Comparison of ENCODE assay signal across 31 cellular contexts in genomic region chr17:47962901-47963300, GRCh38. TPM values are rescaled to one million over a fixed set of nuclear protein-coding genes. Genes with fewer than 3 reads are reported as not detected.
DNase-seq lines count a peak whose midpoint lies in the region; ATAC-seq, FAIRE-seq and TF ChIP-seq lines count a peak whose summit lies in the region.
"Had no signal": no experiment of that assay in that cellular context is flagged by ENCODE, and none has a peak within 500 bp of the region (broad histone marks: within the 10 kb centered on the region; RNA-seq: fewer than 3 reads in every experiment).

No MANE protein-coding gene starts in this region.

- H3K4me2 ChIP-seq in A549 (no peak overlapping the region), K562 (ENCODE audit: insufficient read depth, low read length) (no peak overlapping the region), osteoblast (ENCODE audit: insufficient read depth, low read length) (no peak overlapping the region)
- H3K4me2 ChIP-seq: BLaER1 had no signal

- no peak overlapping the region for H3K9ac ChIP-seq in K562 (ENCODE audit: insufficient read depth in 1 of 2, low read depth in 2 of 2, low read length in 2 of 2)
- H3K9ac ChIP-seq: BLaER1 had no signal

- TF ChIP-seq RAD21 in A549 (conservative IDR thresholded peaks at IDR 0.05 in 1 of 2, IDR thresholded peaks at IDR 0.05 in 1 of 2) = no peak
- TF ChIP-seq RAD21 in K562 (CRISPR knock-in tag; conservative IDR thresholded peaks at IDR 0.05 in 1 of 2, IDR thresholded peaks at IDR 0.05 in 1 of 2) = no peak

- BruUV-seq in K562 (replicated peaks; lab: Mats Ljungman, UMichigan) = no TSS peak

- no peak for DNase-seq in A549 (ENCODE audit: low read depth in 1 of 2, low spot score in 1 of 2)
- DNase-seq in K562 (ENCODE audit: extremely low read depth in 1 of 4, low spot score in 3 of 4) = no peak
- DNase-seq in osteoblast (ENCODE audit: insufficient read length, low spot score, missing footprints) = peak; percentile 43
- DNase-seq in activated naive CD4-positive, alpha-beta T cell treated with anti-CD3 and anti-CD28 coated beads for 36 hours = no peak
- DNase-seq: ACHN; BE2C; C1 segment of cervical spinal cord; CD4-positive, alpha-beta memory T cell; CD4-positive, CD25-positive, alpha-beta regulatory T cell; CD8-positive, alpha-beta memory T cell; COR-L47; DMS 273 treated with DMSO at 0.1 percent for 48 hours; DMS153; DMS53; DMS79; DND-41; EL; GDM1 had no signal

- POLR2A ChIA-PET in A549 (lab: Yijun Ruan, JAX) (no interaction called here), K562 (lab: Yijun Ruan, JAX) (no interaction called here)

- no peaks in the 10 kb centered on the region for H3K9me1 ChIP-seq in K562 (ENCODE audit: control insufficient read depth, insufficient read depth, low read length)

- no peak overlapping the region for H3K4me3 Mint-ChIP-seq in activated naive CD4-positive, alpha-beta T cell treated with anti-CD3 and anti-CD28 coated beads for 36 hours
- H3K4me3 Mint-ChIP-seq: CD14-positive monocyte; CD4-positive, alpha-beta memory T cell; CD4-positive, CD25-positive, alpha-beta regulatory T cell had no signal

- ATAC-seq in A549 (no peak), K562 (no peak), HG03354 (IDR thresholded peaks at IDR 0.05; ENCODE audit: poor library complexity, severe bottlenecking, unreplicated experiment) (no peak), GM21515 (IDR thresholded peaks at IDR 0.05; ENCODE audit: unreplicated experiment) (no peak)
- ATAC-seq: GM12878 had no signal

- no peaks in the 10 kb centered on the region for H4K20me1 ChIP-seq in K562 (replicated peaks; ENCODE audit: control insufficient read depth, insufficient read depth, low read length)
- H4K20me1 ChIP-seq in osteoblast (ENCODE audit: insufficient read depth, low read length) = no peaks in the 10 kb centered on the region
- H4K20me1 ChIP-seq: BLaER1 had no signal

- H3K9me3 Mint-ChIP-seq in activated naive CD4-positive, alpha-beta T cell treated with anti-CD3 and anti-CD28 coated beads for 36 hours = no peaks in the 10 kb centered on the region
- H3K9me3 Mint-ChIP-seq: CD14-positive monocyte; CD8-positive, alpha-beta memory T cell had no signal

- intact Hi-C loops in K562 (cut with micrococcal nuclease) = no loop called here
- intact Hi-C loops in activated naive CD4-positive, alpha-beta T cell treated with anti-CD3 and anti-CD28 coated beads for 36 hours (cut with micrococcal nuclease) = no loop called here

- no peaks in the 10 kb centered on the region for H3K36me3 Mint-ChIP-seq in activated naive CD4-positive, alpha-beta T cell treated with anti-CD3 and anti-CD28 coated beads for 36 hours (ENCODE audit: low read depth)
- H3K36me3 Mint-ChIP-seq: CD14-positive monocyte; CD4-positive, alpha-beta memory T cell had no signal

- CTCF ChIA-PET in A549 (lab: Yijun Ruan, JAX) (interaction anchor here (23.8 to 38.7 kb wide), 3 partner anchors 9 to 53 kb away, joined by 513 to 1426 read pairs (median 1426); partner anchors contain the start of genes CDK5RAP3, PNPO and PRR15L), K562 (lab: Yijun Ruan, JAX; ENCODE audit: low intra/inter-chr PET ratio) (no interaction called here)
- CTCF ChIA-PET in activated naive CD4-positive, alpha-beta T cell treated with anti-CD3 and anti-CD28 coated beads for 36 hours (lab: Charles Lee) = interaction anchor here (0.6 kb wide), 1 partner anchor 346 kb away, joined by 3 read pairs; no protein-coding TSS in a partner anchor

- TF ChIP-seq POLR2A in A549 (IDR thresholded peaks at IDR 0.05; ENCODE audit: low read length) (no peak), K562 (conservative IDR thresholded peaks at IDR 0.05) (no peak)

- FAIRE-seq in A549 (lab: Jason Lieb, UNC) (no peak), K562 (lab: Jason Lieb, UNC) (no peak)
- FAIRE-seq: GM12878, GM12892, GM18507 had no signal

- no peak overlapping the region for H3K4me3 ChIP-seq in A549
- no peak overlapping the region for H3K4me3 ChIP-seq in K562
- H3K4me3 ChIP-seq in osteoblast (ENCODE audit: insufficient read depth, low read length) = no peak overlapping the region
- H3K4me3 ChIP-seq: BLaER1, GM12878 had no signal

- H2AFZ ChIP-seq in K562 (ENCODE audit: low read depth, low read length) (no peak overlapping the region), osteoblast (ENCODE audit: low read length) (no peak overlapping the region)

- no peak for TF ChIP-seq EP300 in A549 (IDR thresholded peaks at IDR 0.05)
- TF ChIP-seq EP300 in K562 (IDR thresholded peaks at IDR 0.05; ENCODE audit: low read length) = no peak

- no peaks in the 10 kb centered on the region for H3K9me3 ChIP-seq in A549
- no peaks in the 10 kb centered on the region for H3K9me3 ChIP-seq in K562 (replicated peaks; ENCODE audit: control insufficient read depth, insufficient read depth, low read depth, low read length)
- no peaks in the 10 kb centered on the region for H3K9me3 ChIP-seq in osteoblast (ENCODE audit: low read depth, low read length)
- H3K9me3 ChIP-seq: BE2C, BLaER1 had no signal

- no peaks in the 10 kb centered on the region for H3K4me1 Mint-ChIP-seq in activated naive CD4-positive, alpha-beta T cell treated with anti-CD3 and anti-CD28 coated beads for 36 hours (ENCODE audit: low read depth)
- H3K4me1 Mint-ChIP-seq: CD14-positive monocyte; CD4-positive, alpha-beta memory T cell; CD4-positive, CD25-positive, alpha-beta regulatory T cell; CD8-positive, alpha-beta memory T cell had no signal

- no peaks in the 10 kb centered on the region for H3K27me3 Mint-ChIP-seq in activated naive CD4-positive, alpha-beta T cell treated with anti-CD3 and anti-CD28 coated beads for 36 hours (ENCODE audit: low read depth)
- H3K27me3 Mint-ChIP-seq: CD4-positive, alpha-beta memory T cell; CD4-positive, CD25-positive, alpha-beta regulatory T cell had no signal

- in situ Hi-C loops in K562 (cut with MboI) = no loop called here

- H3K4me1 ChIP-seq in A549 (peaks cover 29% of the 10 kb centered on the region), K562 (replicated peaks in 1 of 2; ENCODE audit: control insufficient read depth in 2 of 2, insufficient read depth in 2 of 2, low read length in 2 of 2) (peaks cover 2 to 9% of the 10 kb centered on the region in 2 experiments; a peak in 4 of 5 replicates), osteoblast (ENCODE audit: insufficient read depth, low read length) (peaks cover 9% of the 10 kb centered on the region)
- H3K4me1 ChIP-seq: BE2C had no signal

- H3K27ac ChIP-seq in A549 (no peak overlapping the region), K562 (ENCODE audit: extremely low read depth, low read depth, low read length) (no peak overlapping the region), osteoblast (ENCODE audit: low read depth, low read length) (no peak overlapping the region)
- H3K27ac ChIP-seq: 22Rv1, BLaER1 had no signal

- WGBS in A549 (ENCODE audit: missing lambda C conversion rate) = 92% methylated on average over 3 of the region's 3 CpGs
- 29% methylated on average over 3 of the region's 3 CpGs for WGBS in K562 (ENCODE audit: insufficient coverage, low coverage, missing lambda C conversion rate)

- TF ChIP-seq CTCF in A549 (IDR thresholded peaks at IDR 0.05) (no peak), K562 (IDR thresholded peaks at IDR 0.05 in 2 of 3, conservative IDR thresholded peaks at IDR 0.05 in 1 of 3; ENCODE audit: insufficient read depth in 2 of 3, low read depth in 1 of 3, low read length in 3 of 3) (no peak), osteoblast (IDR thresholded peaks at IDR 0.05; ENCODE audit: extremely low read depth, low read depth, low read length) (no peak)

- H3K27me3 ChIP-seq in K562 (ENCODE audit: control insufficient read depth in 2 of 2, insufficient read depth in 2 of 2, low read length in 2 of 2) = no peaks in the 10 kb centered on the region; a peak in 1 of 5 replicates
- H3K27me3 ChIP-seq in osteoblast (ENCODE audit: insufficient read depth, low read length) = peaks cover 3% of the 10 kb centered on the region
- H3K27me3 ChIP-seq: BE2C, BLaER1 had no signal

- H3K27ac Mint-ChIP-seq in activated naive CD4-positive, alpha-beta T cell treated with anti-CD3 and anti-CD28 coated beads for 36 hours = no peak overlapping the region
- H3K27ac Mint-ChIP-seq: CD4-positive, alpha-beta memory T cell; CD4-positive, CD25-positive, alpha-beta regulatory T cell; CD8-positive, alpha-beta memory T cell had no signal

- H3K36me3 ChIP-seq in K562 (ENCODE audit: control insufficient read depth, insufficient read depth, low read length) (no peaks in the 10 kb centered on the region), osteoblast (ENCODE audit: insufficient read depth, low read length) (no peaks in the 10 kb centered on the region)
- H3K36me3 ChIP-seq: BE2C, BLaER1 had no signal

- no peaks in the 10 kb centered on the region for H3K79me2 ChIP-seq in K562 (ENCODE audit: control insufficient read depth, insufficient read depth, low read length)
- H3K79me2 ChIP-seq in osteoblast (ENCODE audit: insufficient read depth, low read length) = no peaks in the 10 kb centered on the region

RNA-seq across cellular contexts. Expression of gene PRR15L, which starts 5.2 kb away (rescaled TPM):
- polyA plus RNA-seq in A549 (2011; rRNA removed) = 2.2 and 3.7 TPM in 2 replicates
- polyA plus RNA-seq in A549 (2012; cell fraction: cytosol; rRNA removed) = 0.25 and 0.36 TPM in 2 replicates
- 0.26 and 0.31 TPM in 2 replicates for polyA plus RNA-seq in A549 (2012; cell fraction: nucleus; rRNA removed)
- polyA plus RNA-seq in A549 (2017; fragmentation: RNase III; extraction: RNeasy Plus Mini Kit Qiagen cat#74134 plus additional on column Dnase treatment) = 0.88 to 1.6 TPM (median 1.1 TPM) in 3 replicates
- 2.3 and 3.1 TPM in 2 replicates for polyA minus RNA-seq in A549 (2011; rRNA and poly(A)+ RNA removed)
- not detected in 2 replicates for total RNA-seq in K562 (2011; cell fraction: chromatin; rRNA removed; ENCODE audit: low replicate concordance)
- not detected in 2 replicates for total RNA-seq in K562 (2011; cell fraction: nucleolus; rRNA removed)
- not detected in 2 replicates for total RNA-seq in K562 (2011; cell fraction: nucleoplasm; rRNA removed)
- total RNA-seq in K562 (2014; rRNA removed) = not detected in 2 replicates
- total RNA-seq in K562 (2014; rRNA removed; fragmentation: Illumina TruSeq; extraction: Trizol) = not detected in 2 replicates
- total RNA-seq in K562 (2015; rRNA removed; fragmentation: Illumina TruSeq; extraction: Trizol) = not detected in 2 replicates
- 0.16 TPM in 1 of 2 replicates, not detected in the other for total RNA-seq in K562 (2021)
- polyA plus RNA-seq in K562 (2011; rRNA removed) = not detected in 2 replicates
- polyA plus RNA-seq in K562 (2011; cell fraction: cytosol; rRNA removed) = not detected in 2 replicates
- polyA plus RNA-seq in K562 (2011; cell fraction: nucleus; rRNA removed) = not detected in 2 replicates
- 0.16 and 0.17 TPM in 2 replicates for polyA plus RNA-seq in K562 (2012)
- not detected in 2 replicates for polyA plus RNA-seq in K562 (2014; fragmentation: Illumina TruSeq; extraction: Trizol)
- polyA plus RNA-seq in K562 (2014; fragmentation: Nextera tagmentation; extraction: Ambion mirVana) = under 1 TPM in 1 of 2 experiments, not detected in 1; 0.03 TPM
- not detected in 2 replicates for polyA plus RNA-seq in K562 (2014; rRNA removed)
- polyA minus RNA-seq in K562 (2011; rRNA and poly(A)+ RNA removed) = not detected in 2 replicates
- not detected in 2 replicates for polyA minus RNA-seq in K562 (2011; cell fraction: cytosol; rRNA and poly(A)+ RNA removed)
- polyA minus RNA-seq in K562 (2011; cell fraction: nucleus; rRNA and poly(A)+ RNA removed) = not detected in 2 replicates
- total RNA-seq in osteoblast = not detected in 2 replicates
- not detected for total RNA-seq in activated naive CD4-positive, alpha-beta T cell treated with anti-CD3 and anti-CD28 coated beads for 36 hours
- total RNA-seq: A172; A673; CD4-positive, alpha-beta memory T cell; CD4-positive, CD25-positive, alpha-beta regulatory T cell; CD8-positive, alpha-beta memory T cell; Daoy; G401; GM12878 had no signal
- polyA plus RNA-seq: AG04450; CD14-positive monocyte; CD8-positive, alpha-beta memory T cell had no signal

RNA-seq across cellular contexts. Expression of gene CDK5RAP3, which starts 8.0 kb away (rescaled TPM):
- polyA plus RNA-seq in A549 (2011; rRNA removed) (124 and 179 TPM in 2 replicates), A549 (2017; fragmentation: RNase III; extraction: RNeasy Plus Mini Kit Qiagen cat#74134 plus additional on column Dnase treatment) (135 to 165 TPM (median 164 TPM) in 3 replicates), K562 (2011; rRNA removed) (132 and 208 TPM in 2 replicates), K562 (2014; fragmentation: Illumina TruSeq; extraction: Trizol) (96.7 and 100 TPM in 2 replicates), K562 (2014; fragmentation: Nextera tagmentation; extraction: Ambion mirVana) (10 to 100 TPM; 44.2 to 73.0 TPM), K562 (2014; rRNA removed) (152 and 202 TPM in 2 replicates)
- 114 and 128 TPM in 2 replicates for polyA plus RNA-seq in A549 (2012; cell fraction: cytosol; rRNA removed)
- 796 and 944 TPM in 2 replicates for polyA plus RNA-seq in A549 (2012; cell fraction: nucleus; rRNA removed)
- polyA minus RNA-seq in A549 (2011; rRNA and poly(A)+ RNA removed) = 99.5 and 169 TPM in 2 replicates
- 452 and 764 TPM in 2 replicates for total RNA-seq in K562 (2011; cell fraction: chromatin; rRNA removed; ENCODE audit: low replicate concordance)
- 478 and 540 TPM in 2 replicates for total RNA-seq in K562 (2011; cell fraction: nucleolus; rRNA removed)
- 403 and 415 TPM in 2 replicates for total RNA-seq in K562 (2011; cell fraction: nucleoplasm; rRNA removed)
- total RNA-seq in K562 (2014; rRNA removed) (85.0 and 91.5 TPM in 2 replicates), K562 (2014; rRNA removed; fragmentation: Illumina TruSeq; extraction: Trizol) (70.8 and 71.7 TPM in 2 replicates), K562 (2015; rRNA removed; fragmentation: Illumina TruSeq; extraction: Trizol) (67.0 and 73.7 TPM in 2 replicates), K562 (2021) (113 and 131 TPM in 2 replicates), osteoblast (46.6 and 50.3 TPM in 2 replicates)
- 78.0 and 96.3 TPM in 2 replicates for polyA plus RNA-seq in K562 (2011; cell fraction: cytosol; rRNA removed)
- polyA plus RNA-seq in K562 (2011; cell fraction: nucleus; rRNA removed) = 1,392 and 1,556 TPM in 2 replicates
- polyA plus RNA-seq in K562 (2012) = 134 and 270 TPM in 2 replicates
- 81.6 and 111 TPM in 2 replicates for polyA minus RNA-seq in K562 (2011; rRNA and poly(A)+ RNA removed)
- 35.1 and 37.0 TPM in 2 replicates for polyA minus RNA-seq in K562 (2011; cell fraction: cytosol; rRNA and poly(A)+ RNA removed)
- polyA minus RNA-seq in K562 (2011; cell fraction: nucleus; rRNA and poly(A)+ RNA removed) = 206 and 291 TPM in 2 replicates
- total RNA-seq in activated naive CD4-positive, alpha-beta T cell treated with anti-CD3 and anti-CD28 coated beads for 36 hours = 100 to 1,000 TPM; 174 to 175 TPM

RNA-seq across cellular contexts. Expression of gene PNPO, which starts 21.5 kb away (rescaled TPM):
- polyA plus RNA-seq in A549 (2011; rRNA removed) = 40.8 and 43.4 TPM in 2 replicates
- polyA plus RNA-seq in A549 (2012; cell fraction: cytosol; rRNA removed) = 23.8 and 27.6 TPM in 2 replicates
- 14.3 and 18.6 TPM in 2 replicates for polyA plus RNA-seq in A549 (2012; cell fraction: nucleus; rRNA removed)
- polyA plus RNA-seq in A549 (2017; fragmentation: RNase III; extraction: RNeasy Plus Mini Kit Qiagen cat#74134 plus additional on column Dnase treatment) = 28.7 to 29.8 TPM (median 29.5 TPM) in 3 replicates
- 80.8 and 86.2 TPM in 2 replicates for polyA minus RNA-seq in A549 (2011; rRNA and poly(A)+ RNA removed)
- total RNA-seq in K562 (2011; cell fraction: chromatin; rRNA removed; ENCODE audit: low replicate concordance) = 19.2 and 41.8 TPM in 2 replicates
- 21.8 and 24.3 TPM in 2 replicates for total RNA-seq in K562 (2011; cell fraction: nucleolus; rRNA removed)
- 31.2 and 41.6 TPM in 2 replicates for total RNA-seq in K562 (2011; cell fraction: nucleoplasm; rRNA removed)
- total RNA-seq in K562 (2014; rRNA removed) = 25.5 and 30.9 TPM in 2 replicates
- 27.4 and 27.7 TPM in 2 replicates for total RNA-seq in K562 (2014; rRNA removed; fragmentation: Illumina TruSeq; extraction: Trizol)
- total RNA-seq in K562 (2015; rRNA removed; fragmentation: Illumina TruSeq; extraction: Trizol) = 24.8 and 28.2 TPM in 2 replicates
- total RNA-seq in K562 (2021) = 39.0 and 41.5 TPM in 2 replicates
- polyA plus RNA-seq in K562 (2011; rRNA removed) = 29.2 and 35.5 TPM in 2 replicates
- polyA plus RNA-seq in K562 (2011; cell fraction: cytosol; rRNA removed) = 33.9 and 37.5 TPM in 2 replicates
- polyA plus RNA-seq in K562 (2011; cell fraction: nucleus; rRNA removed) = 16.9 and 17.6 TPM in 2 replicates
- 10.9 and 17.5 TPM in 2 replicates for polyA plus RNA-seq in K562 (2012)
- 29.6 and 35.5 TPM in 2 replicates for polyA plus RNA-seq in K562 (2014; fragmentation: Illumina TruSeq; extraction: Trizol)
- 10 to 100 TPM; 16.6 to 23.1 TPM for polyA plus RNA-seq in K562 (2014; fragmentation: Nextera tagmentation; extraction: Ambion mirVana)
- polyA plus RNA-seq in K562 (2014; rRNA removed) = 23.4 and 24.9 TPM in 2 replicates
- polyA minus RNA-seq in K562 (2011; rRNA and poly(A)+ RNA removed) = 35.4 and 48.7 TPM in 2 replicates
- 21.9 and 29.9 TPM in 2 replicates for polyA minus RNA-seq in K562 (2011; cell fraction: cytosol; rRNA and poly(A)+ RNA removed)
- polyA minus RNA-seq in K562 (2011; cell fraction: nucleus; rRNA and poly(A)+ RNA removed) = 11.6 and 16.1 TPM in 2 replicates
- total RNA-seq in osteoblast = 31.5 and 32.4 TPM in 2 replicates
- total RNA-seq in activated naive CD4-positive, alpha-beta T cell treated with anti-CD3 and anti-CD28 coated beads for 36 hours = 10 to 100 TPM; 35.5 to 37.0 TPM

Comparison
In these comparisons a context has a peak if more than half of its experiments do, and no peak if none do; other contexts are left out.
1. Of the 35 proteins assayed by ChIP-seq in both K562 and A549: peak only in K562: none; only in A549: USF2; in both: none; in neither: 34.